In genomic region chr9:86948153-86948929, GRCh38 we compare ENCODE assay signal across 8 cellular contexts. TPM values are rescaled to one million over a fixed set of nuclear protein-coding genes. Genes with fewer than 3 reads are reported as not detected.
DNase-seq lines count a peak whose midpoint lies in the region; ATAC-seq and TF ChIP-seq lines count a peak whose summit lies in the region.

No MANE protein-coding gene starts in this region.

- DNase-seq in Caco-2 (peak; percentile 42 to 49), HS-5 (ENCODE audit: low read depth) (peak; percentile 49), SJCRH30 (peak; percentile 91 to 96), globus pallidus (ENCODE audit: low spot score) (peak; percentile 87), occipital lobe (lab: John Stamatoyannopoulos, UW) (peak; percentile 77), suprapubic skin (ENCODE audit: low spot score in 2 of 2) (peak; percentile 85 to 86)
- DNase-seq in activated naive CD4-positive, alpha-beta T cell treated with anti-CD3 and anti-CD28 coated beads, Interleukin-2, amount 10 ng/mL, durations not matched to agents 7 days and 5 days, result peak; percentile 82

- peaks cover 4% of the 10 kb centered on the region for H3K36me3 Mint-ChIP-seq in Caco-2 (ENCODE audit: insufficient read depth, unreplicated experiment)
- H3K36me3 Mint-ChIP-seq in activated naive CD4-positive, alpha-beta T cell treated with anti-CD3 and anti-CD28 coated beads, Interleukin-2, amount 10 ng/mL, durations not matched to agents 7 days and 5 days, result no peaks in the 10 kb centered on the region

- H3K27ac Mint-ChIP-seq in Caco-2 (ENCODE audit: unreplicated experiment), result no peak overlapping the region
- H3K27ac Mint-ChIP-seq in activated naive CD4-positive, alpha-beta T cell treated with anti-CD3 and anti-CD28 coated beads, Interleukin-2, amount 10 ng/mL, durations not matched to agents 7 days and 5 days, result peak overlapping the region; percentile 58

- no peak for TF ChIP-seq POLR2A in suprapubic skin (IDR thresholded peaks at IDR 0.05)

- CTCF ChIA-PET in Caco-2 (lab: Charles Lee), result no interaction called here
- CTCF ChIA-PET in activated naive CD4-positive, alpha-beta T cell treated with anti-CD3 and anti-CD28 coated beads, Interleukin-2, amount 10 ng/mL, durations not matched to agents 7 days and 5 days (lab: Charles Lee), result interaction anchor here (0.9 kb wide), 1 partner anchor 20 kb away, joined by 3 read pairs; no protein-coding TSS in a partner anchor

- WGBS in suprapubic skin, result 0% methylated on average over 34 of the region's 35 CpGs

- H3K27ac ChIP-seq in SJCRH30, result peak overlapping the region; percentile 77
- peak overlapping the region; percentile 96 for H3K27ac ChIP-seq in suprapubic skin

- no peaks in the 10 kb centered on the region for H3K9me3 ChIP-seq in Caco-2
- no peaks in the 10 kb centered on the region; the same call in 1 of the 2 replicates for H3K9me3 ChIP-seq in SJCRH30 (replicated peaks)
- H3K9me3 ChIP-seq in suprapubic skin, result no peaks in the 10 kb centered on the region

- BruUV-seq in Caco-2 (replicated peaks; lab: Mats Ljungman, UMichigan), result no TSS peak

- H3K4me3 ChIP-seq in Caco-2 (ENCODE audit: low read depth, low read length) (peak overlapping the region; percentile 14; the same call in 1 of the 2 replicates), SJCRH30 (peak overlapping the region; percentile 56), suprapubic skin (peak overlapping the region; percentile 95)

- no peaks in the 10 kb centered on the region for H3K4me1 ChIP-seq in Caco-2
- peaks cover 5% of the 10 kb centered on the region for H3K4me1 ChIP-seq in SJCRH30
- H3K4me1 ChIP-seq in suprapubic skin, result peaks cover 31% of the 10 kb centered on the region

- H3K27me3 ChIP-seq in Caco-2 (replicated peaks; ENCODE audit: control insufficient read depth, insufficient read depth, low read length), result no peaks in the 10 kb centered on the region
- H3K27me3 ChIP-seq in SJCRH30, result no peaks in the 10 kb centered on the region
- no peaks in the 10 kb centered on the region for H3K27me3 ChIP-seq in suprapubic skin

- no peak for TF ChIP-seq EP300 in suprapubic skin (IDR thresholded peaks at IDR 0.05)

- H3K4me1 Mint-ChIP-seq in Caco-2 (ENCODE audit: low read depth, unreplicated experiment), result no peaks in the 10 kb centered on the region
- peaks cover 20% of the 10 kb centered on the region for H3K4me1 Mint-ChIP-seq in activated naive CD4-positive, alpha-beta T cell treated with anti-CD3 and anti-CD28 coated beads, Interleukin-2, amount 10 ng/mL, durations not matched to agents 7 days and 5 days

- ATAC-seq in GM21360 (IDR thresholded peaks at IDR 0.05; ENCODE audit: unreplicated experiment), result peak; percentile 64

- peak; percentile 45 to 65 for TF ChIP-seq CTCF in Caco-2 (IDR thresholded peaks at IDR 0.05; ENCODE audit: insufficient read depth in 1 of 2, low read depth in 1 of 2, low read length in 1 of 2, severe bottlenecking in 1 of 2, unreplicated experiment in 1 of 2)
- TF ChIP-seq CTCF in suprapubic skin (IDR thresholded peaks at IDR 0.05), result peak; percentile 81 to 91

- peak overlapping the region; percentile 67 for H3K4me3 Mint-ChIP-seq in Caco-2 (ENCODE audit: unreplicated experiment)
- H3K4me3 Mint-ChIP-seq in activated naive CD4-positive, alpha-beta T cell treated with anti-CD3 and anti-CD28 coated beads, Interleukin-2, amount 10 ng/mL, durations not matched to agents 7 days and 5 days, result peak overlapping the region; percentile 80

- H3K27me3 Mint-ChIP-seq in Caco-2 (ENCODE audit: insufficient read depth, unreplicated experiment), result peaks cover 12% of the 10 kb centered on the region
- H3K27me3 Mint-ChIP-seq in activated naive CD4-positive, alpha-beta T cell treated with anti-CD3 and anti-CD28 coated beads, Interleukin-2, amount 10 ng/mL, durations not matched to agents 7 days and 5 days, result peaks cover 30% of the 10 kb centered on the region

- intact Hi-C loops in Caco-2 (cut with micrococcal nuclease; ENCODE audit: unreplicated experiment), result no loop called here

- no peaks in the 10 kb centered on the region for H3K36me3 ChIP-seq in Caco-2 (ENCODE audit: control insufficient read depth, insufficient read depth, low read length)
- H3K36me3 ChIP-seq in SJCRH30, result peaks cover 25% of the 10 kb centered on the region
- no peaks in the 10 kb centered on the region for H3K36me3 ChIP-seq in suprapubic skin

- H3K9me3 Mint-ChIP-seq in Caco-2 (ENCODE audit: unreplicated experiment), result no peaks in the 10 kb centered on the region
- H3K9me3 Mint-ChIP-seq in activated naive CD4-positive, alpha-beta T cell treated with anti-CD3 and anti-CD28 coated beads, Interleukin-2, amount 10 ng/mL, durations not matched to agents 7 days and 5 days, result peaks cover 5% of the 10 kb centered on the region

- POLR2A ChIA-PET in Caco-2 (lab: Charles Lee), result no interaction called here

RNA-seq across cellular contexts. Expression of gene GAS1, which starts 1.0 kb away (rescaled TPM):
- total RNA-seq in Caco-2 (2022) (0.64 and 1.4 TPM in 2 replicates), occipital lobe (33.5 TPM), suprapubic skin (10 to 100 TPM; 22.8 to 50.6 (median 40.1) TPM)
- total RNA-seq in SJCRH30 (2014; rRNA removed; shearing (Covaris generic)), result 319 and 336 TPM in 2 replicates

Comparison
In these comparisons a context has a peak if more than half of its experiments do, and no peak if none do; other contexts are left out.
1. Peak in every context shown above with its lines: DNase-seq, ATAC-seq, H3K4me3 ChIP-seq and H3K27ac ChIP-seq.
2. H3K4me3 ChIP-seq: peak in every context shown above with its lines; median percentile 95 in suprapubic skin; 56 in SJCRH30; 14 in Caco-2.
3. RNA of gene GAS1, which starts 1.0 kb away (total RNA-seq): 319 to 336 TPM in SJCRH30, 22.8 to 50.6 TPM in suprapubic skin and 33.5 TPM in occipital lobe (single experiment); 0.64 to 1.4 TPM in Caco-2; every median in the first group is over 10 times any median in the second.